ENCODE assay signal across 14 cellular contexts in genomic region chr3:124560406-124561215, GRCh38.
A peak's percentile ranks its signal among the peaks of the same experiment; 100 is the strongest.
DNase-seq lines count a peak whose midpoint lies in the region; ATAC-seq, FAIRE-seq and TF ChIP-seq lines count a peak whose summit lies in the region.
"Had no signal": no experiment of that assay in that cellular context is flagged by ENCODE, and none has a peak within 500 bp of the region (broad histone marks: within the 10 kb centered on the region; RNA-seq: fewer than 3 reads in every experiment).

No MANE protein-coding gene starts in this region.

- H3K27me3 Mint-ChIP-seq in Caco-2 (ENCODE audit: insufficient read depth, unreplicated experiment) (peaks cover 5% of the 10 kb centered on the region), mesothelial cell of epicardium (ENCODE audit: low read depth) (no peaks in the 10 kb centered on the region)

- TF ChIP-seq CTCF in Caco-2 (IDR thresholded peaks at IDR 0.05; ENCODE audit: insufficient read depth in 1 of 2, low read depth in 1 of 2, low read length in 1 of 2, severe bottlenecking in 1 of 2, unreplicated experiment in 1 of 2) (no peak), SK-N-SH (IDR thresholded peaks at IDR 0.05) (no peak), H1 (IDR thresholded peaks at IDR 0.05; ENCODE audit: control extremely low read depth in 1 of 3, insufficient read depth in 1 of 3, low read depth in 1 of 3, low read length in 3 of 3) (no peak), mesothelial cell of epicardium (IDR thresholded peaks at IDR 0.05; ENCODE audit: unreplicated experiment) (no peak), left ventricle myocardium inferior (IDR thresholded peaks at IDR 0.05; ENCODE audit: borderline replicate concordance) (no peak)

- H2AFZ ChIP-seq in SK-N-SH (ENCODE audit: low read depth) (peak overlapping the region; percentile 19; the same call in 1 of the 2 replicates), H1 (ENCODE audit: low read length) (no peak overlapping the region)

- no peak overlapping the region for H4K91ac ChIP-seq in H1 (replicated peaks; ENCODE audit: insufficient read length, low read length)

- no peak overlapping the region for H3K56ac ChIP-seq in H1 (replicated peaks; ENCODE audit: insufficient read length, low read depth, low read length)

- peak overlapping the region; percentile 63; the same call in 1 of the 2 replicates for H2BK15ac ChIP-seq in H1 (ENCODE audit: low read length)

- CTCF ChIA-PET in Caco-2 (lab: Charles Lee): interaction anchor here (0.6 to 2.3 kb wide), 10 partner anchors 9 to 528 kb away, joined by 3 to 11 read pairs (median 3); partner anchors contain the start of gene KALRN
- CTCF ChIA-PET in SK-N-SH (lab: Yijun Ruan, JAX): interaction anchor here (0.7 to 13.3 kb wide), 51 partner anchors 9 to 1025 kb away, joined by 3 to 280 read pairs (median 6); no protein-coding TSS in a partner anchor
- CTCF ChIA-PET in H1 (lab: Charles Lee; ENCODE audit: partially characterized antibody): interaction anchor here (0.5 to 5.4 kb wide), 53 partner anchors 9 to 1246 kb away, joined by 3 to 73 read pairs (median 5); no protein-coding TSS in a partner anchor

- DNase-seq in Caco-2 (peak; percentile 29 to 43), SK-N-SH (no peak), H1 (ENCODE audit: low read depth in 1 of 2, low spot score in 2 of 2) (no peak), mesothelial cell of epicardium (ENCODE audit: low spot score in 2 of 2, unreplicated experiment in 2 of 2) (no peak), posterior cingulate gyrus (no peak), aorta (no peak), KG1 (lab: John Stamatoyannopoulos, UW) (no peak), left ventricle myocardium inferior (no peak)
- DNase-seq: NCI-H510A had no signal

- H3K27ac ChIP-seq in SK-N-SH (ENCODE audit: low read depth in 2 of 2, low read length in 1 of 2) (peak overlapping the region; percentile 94 to 97; a peak in 3 of 4 replicates), H1 (ENCODE audit: low read depth, low read length) (no peak overlapping the region), aorta (ENCODE audit: low read depth in 1 of 2, low read length in 2 of 2) (no peak overlapping the region), left ventricle myocardium inferior (replicated peaks) (no peak overlapping the region)
- H3K27ac ChIP-seq: 22Rv1, SJSA1 had no signal

- H4K8ac ChIP-seq in H1 (ENCODE audit: extremely low read depth, insufficient read depth, low read length): no peak overlapping the region

- no peak overlapping the region for H3K14ac ChIP-seq in H1 (ENCODE audit: insufficient read length)

- POLR2A ChIA-PET in Caco-2 (lab: Charles Lee) (no interaction called here), SK-N-SH (lab: Yijun Ruan, JAX) (no interaction called here), H1 (lab: Charles Lee; ENCODE audit: partially characterized antibody) (interaction anchor here (1.2 kb wide), 1 partner anchor 187 kb away, joined by 3 read pairs; no protein-coding TSS in a partner anchor)

- no peak overlapping the region for H3K18ac ChIP-seq in H1 (ENCODE audit: extremely low read depth, low read length)

- FAIRE-seq in H1 (lab: Jason Lieb, UNC): no peak

- H3K4me2 ChIP-seq in SK-N-SH (peak overlapping the region; percentile 85; the same call in 1 of the 2 replicates), H1 (ENCODE audit: insufficient read depth in 1 of 2, low read depth in 2 of 2, low read length in 2 of 2) (no peak overlapping the region)

- H3K4me1 Mint-ChIP-seq in Caco-2 (ENCODE audit: low read depth, unreplicated experiment) (peaks cover 24% of the 10 kb centered on the region), mesothelial cell of epicardium (peaks cover 72% of the 10 kb centered on the region)
- H3K4me1 Mint-ChIP-seq: IgD-negative memory B cell had no signal

- no peak overlapping the region for H2BK5ac ChIP-seq in H1 (ENCODE audit: low read depth, low read length)

- H4K5ac ChIP-seq in H1 (ENCODE audit: insufficient read length, low read depth, low read length): no peak overlapping the region

- no peaks in the 10 kb centered on the region for H3K27me3 ChIP-seq in Caco-2 (replicated peaks; ENCODE audit: control insufficient read depth, insufficient read depth, low read length)
- no peaks in the 10 kb centered on the region for H3K27me3 ChIP-seq in SK-N-SH (ENCODE audit: insufficient read depth)
- H3K27me3 ChIP-seq in H1 (replicated peaks in 1 of 4; ENCODE audit: control insufficient read depth in 3 of 4, extremely low read depth in 1 of 4, insufficient read depth in 3 of 4, low read length in 3 of 4): peaks cover 0 to 1% (median 0%) of the 10 kb centered on the region in 4 experiments; a peak in 1 of 7 replicates
- H3K27me3 ChIP-seq in aorta (ENCODE audit: control insufficient read depth in 1 of 2, insufficient read depth in 2 of 2, low read length in 1 of 2): no peaks in the 10 kb centered on the region
- H3K27me3 ChIP-seq in left ventricle myocardium inferior (ENCODE audit: low read depth): no peaks in the 10 kb centered on the region
- H3K27me3 ChIP-seq: BE2C, SJSA1 had no signal

- ATAC-seq in aorta (ENCODE audit: low FRiP score): no peak

- H3K9me3 ChIP-seq in Caco-2: no peaks in the 10 kb centered on the region
- H3K9me3 ChIP-seq in SK-N-SH: no peaks in the 10 kb centered on the region
- H3K9me3 ChIP-seq in H1 (ENCODE audit: insufficient read depth in 2 of 2, low read depth in 1 of 2, low read length in 1 of 2): no peaks in the 10 kb centered on the region
- no peaks in the 10 kb centered on the region for H3K9me3 ChIP-seq in aorta (ENCODE audit: control insufficient read depth, low read length)
- H3K9me3 ChIP-seq in left ventricle myocardium inferior (replicated peaks): no peaks in the 10 kb centered on the region
- H3K9me3 ChIP-seq: BE2C, SJSA1 had no signal

- H3K36me3 Mint-ChIP-seq in Caco-2 (ENCODE audit: insufficient read depth, unreplicated experiment) (peaks cover 5% of the 10 kb centered on the region), mesothelial cell of epicardium (no peaks in the 10 kb centered on the region)
- H3K36me3 Mint-ChIP-seq: IgD-negative memory B cell had no signal

- H3K4me3 Mint-ChIP-seq in Caco-2 (ENCODE audit: unreplicated experiment): no peak overlapping the region
- no peak overlapping the region for H3K4me3 Mint-ChIP-seq in mesothelial cell of epicardium
- H3K4me3 Mint-ChIP-seq: CD4-positive, alpha-beta T cell; IgD-negative memory B cell had no signal

- H3K4me3 ChIP-seq in Caco-2 (ENCODE audit: low read depth, low read length) (no peak overlapping the region), SK-N-SH (ENCODE audit: low read depth in 2 of 2, low read length in 1 of 2) (no peak overlapping the region; a peak in 1 of 4 replicates), H1 (ENCODE audit: extremely low read depth in 1 of 4, insufficient read depth in 2 of 4, low read depth in 3 of 4, low read length in 4 of 4) (no peak overlapping the region), aorta (ENCODE audit: low read length in 2 of 2) (no peak overlapping the region), left ventricle myocardium inferior (no peak overlapping the region)
- H3K4me3 ChIP-seq: SJSA1 had no signal

- intact Hi-C loops in Caco-2 (cut with micrococcal nuclease; ENCODE audit: unreplicated experiment): loop anchor here (1.0 to 10.0 kb wide), 3 partner anchors 68 to 209 kb away; no protein-coding TSS in a partner anchor
- intact Hi-C loops in posterior cingulate gyrus (cut with DNase I): no loop called here
- intact Hi-C loops in aorta (cut with DNase I): no loop called here
- intact Hi-C loops in left ventricle myocardium inferior (cut with micrococcal nuclease): no loop called here

- no peak overlapping the region for H2BK12ac ChIP-seq in H1 (ENCODE audit: low read depth, low read length)

- no peak overlapping the region for H3K23ac ChIP-seq in H1 (ENCODE audit: insufficient read length)

- no peak overlapping the region for H2BK20ac ChIP-seq in H1 (ENCODE audit: low read length)

- H3K9me3 Mint-ChIP-seq in Caco-2 (ENCODE audit: unreplicated experiment) (no peaks in the 10 kb centered on the region), mesothelial cell of epicardium (no peaks in the 10 kb centered on the region)
- H3K9me3 Mint-ChIP-seq: CD4-positive, alpha-beta T cell; IgD-negative memory B cell had no signal

- TF ChIP-seq RAD21 in SK-N-SH (IDR thresholded peaks at IDR 0.05; ENCODE audit: low read length) (no peak), H1 (IDR thresholded peaks at IDR 0.05 in 1 of 2, conservative IDR thresholded peaks at IDR 0.05 in 1 of 2; ENCODE audit: low read depth in 2 of 2, low read length in 2 of 2) (no peak)

- 0 out of 2 replicates have a peak, but pooled peaks cover 5% of the 10 kb centered on the region for H4K20me1 ChIP-seq in SK-N-SH (ENCODE audit: insufficient read depth)
- no peaks in the 10 kb centered on the region for H4K20me1 ChIP-seq in H1 (replicated peaks in 1 of 2; ENCODE audit: control insufficient read depth in 1 of 2, insufficient read depth in 2 of 2, low read length in 2 of 2)

- BruUV-seq in Caco-2 (replicated peaks; lab: Mats Ljungman, UMichigan): no TSS peak

- WGBS in SK-N-SH (ENCODE audit: low lambda C conversion rate): 54% methylated on average over 5 of the region's 5 CpGs
- 87% methylated on average over 5 of the region's 5 CpGs; no CpG with 5 or more reads in 1 of the 2 experiments for WGBS in H1 (ENCODE audit: extremely low coverage in 1 of 2, insufficient coverage in 1 of 2, insufficient read length in 1 of 2, insufficient replicate concordance in 2 of 2, low coverage in 1 of 2, low lambda C conversion rate in 2 of 2, missing lambda C conversion rate in 1 of 2), 2 experiments
- WGBS in aorta, 2 donors: 89 to 90% methylated on average over 5 of the region's 5 CpGs

- H3K4ac ChIP-seq in H1 (replicated peaks; ENCODE audit: insufficient read length, low read depth, low read length): no peak overlapping the region

- no peak for TF ChIP-seq POLR2A in H1 (IDR thresholded peaks at IDR 0.05; ENCODE audit: control extremely low read depth in 1 of 2, low read depth in 2 of 2, low read length in 2 of 2)

- H3K9ac ChIP-seq in SK-N-SH: no peak overlapping the region
- H3K9ac ChIP-seq in H1 (replicated peaks in 1 of 4; ENCODE audit: extremely low read depth in 1 of 4, low read depth in 3 of 4, low read length in 3 of 4): no peak overlapping the region

- no peak overlapping the region for H2BK120ac ChIP-seq in H1 (replicated peaks; ENCODE audit: low read depth, low read length)

- H3K9me2 ChIP-seq in SK-N-SH: no peaks in the 10 kb centered on the region

- H3K23me2 ChIP-seq in H1 (ENCODE audit: low read depth, low read length): no peaks in the 10 kb centered on the region

- H3K27ac Mint-ChIP-seq in Caco-2 (ENCODE audit: unreplicated experiment): no peak overlapping the region
- H3K27ac Mint-ChIP-seq in mesothelial cell of epicardium: peak overlapping the region; percentile 93
- H3K27ac Mint-ChIP-seq: CD4-positive, alpha-beta T cell; IgD-negative memory B cell had no signal

- peaks cover 39% of the 10 kb centered on the region for H3F3A ChIP-seq in SK-N-SH (replicated peaks; ENCODE audit: insufficient read depth)

- peaks cover 21% of the 10 kb centered on the region for H3K4me1 ChIP-seq in Caco-2
- peaks cover 33 to 62% of the 10 kb centered on the region in 2 experiments for H3K4me1 ChIP-seq in SK-N-SH (ENCODE audit: control insufficient read depth in 1 of 2, insufficient read depth in 2 of 2, low read depth in 1 of 2, low read length in 1 of 2)
- H3K4me1 ChIP-seq in H1 (replicated peaks in 1 of 4; ENCODE audit: control insufficient read depth in 3 of 4, insufficient read depth in 4 of 4, low read length in 3 of 4): peaks cover 0 to 4% (median 2%) of the 10 kb centered on the region in 4 experiments; a peak in 5 of 7 replicates
- H3K4me1 ChIP-seq in aorta (ENCODE audit: control insufficient read depth in 1 of 2, insufficient read depth in 2 of 2, low read length in 2 of 2): peaks cover 0 to 3% of the 10 kb centered on the region in 2 donors
- H3K4me1 ChIP-seq in left ventricle myocardium inferior: peaks cover 39% of the 10 kb centered on the region

- H2AK5ac ChIP-seq in H1 (ENCODE audit: low read depth, low read length): no peak overlapping the region

- H3K36me3 ChIP-seq in Caco-2 (ENCODE audit: control insufficient read depth, insufficient read depth, low read length) (no peaks in the 10 kb centered on the region), SK-N-SH (replicated peaks in 1 of 2; ENCODE audit: control insufficient read depth in 1 of 2, insufficient read depth in 2 of 2, low read length in 1 of 2) (no peaks in the 10 kb centered on the region), H1 (ENCODE audit: control insufficient read depth in 2 of 4, insufficient read depth in 4 of 4, low read length in 3 of 4) (no peaks in the 10 kb centered on the region), aorta (ENCODE audit: control insufficient read depth in 1 of 2, insufficient read depth in 2 of 2, low read length in 1 of 2) (no peaks in the 10 kb centered on the region), left ventricle myocardium inferior (no peaks in the 10 kb centered on the region)
- H3K36me3 ChIP-seq: BE2C, SJSA1 had no signal

- H3K79me1 ChIP-seq in H1 (ENCODE audit: low read depth, low read length): no peaks in the 10 kb centered on the region

- TF ChIP-seq EP300 in SK-N-SH (IDR thresholded peaks at IDR 0.05; ENCODE audit: borderline replicate concordance in 1 of 2, low read depth in 1 of 2, low read length in 1 of 2) (peak in 1 of 2 experiments; percentile 44; a peak in 1 of 4 replicates), H1 (IDR thresholded peaks at IDR 0.05; ENCODE audit: borderline replicate concordance in 1 of 2, low read depth in 2 of 2, low read length in 2 of 2) (no peak)

- H3K79me2 ChIP-seq in SK-N-SH (ENCODE audit: insufficient read depth): no peaks in the 10 kb centered on the region
- no peaks in the 10 kb centered on the region for H3K79me2 ChIP-seq in H1 (ENCODE audit: control insufficient read depth in 1 of 2, insufficient read depth in 2 of 2, low read length in 2 of 2)

Comparison
In these comparisons a context has a peak if more than half of its experiments do, and no peak if none do; other contexts are left out.
1. DNase-seq: peak in Caco-2 (2 of 2); none in SK-N-SH (single experiment), H1 (0 of 2), mesothelial cell of epicardium (0 of 2), posterior cingulate gyrus (0 of 10), aorta (0 of 2), KG1 (single experiment) and left ventricle myocardium inferior (single experiment).
2. H3K27ac ChIP-seq: peak in SK-N-SH (2 of 2); none in H1 (single experiment), aorta (0 of 2) and left ventricle myocardium inferior (single experiment).